In the genomic region with DNA sequence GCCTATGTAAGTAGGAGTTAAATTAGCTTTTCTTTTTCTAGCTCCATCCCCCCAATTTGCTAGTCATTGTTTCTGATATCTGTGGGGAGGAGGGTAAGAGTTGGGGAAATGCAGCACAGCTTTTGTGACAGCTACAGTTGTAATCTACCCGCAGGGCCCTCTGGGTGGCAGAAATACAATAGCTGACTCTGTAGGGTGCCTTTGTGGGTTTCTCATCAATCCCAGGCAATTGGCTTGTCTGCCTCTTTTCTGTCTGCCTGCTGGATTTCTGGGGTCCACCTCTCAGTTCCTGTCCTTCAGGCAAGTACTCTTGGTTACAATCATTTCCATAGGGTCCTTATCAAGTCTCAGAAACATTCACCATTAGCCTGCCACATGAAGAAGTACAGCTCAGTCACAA, we compare ENCODE assay signal across 1 cellular context.
A peak's percentile ranks its signal among the peaks of the same experiment; 100 is the strongest.
TF ChIP-seq lines count a peak whose summit lies in the region.

No MANE protein-coding gene starts in this region.

TF ChIP-seq in HEK293, 187 proteins besides CTCF, POLR2A, EP300 and RAD21:
- TF ChIP-seq ZNF335 (tag by site-specific recombination; conservative IDR thresholded peaks at IDR 0.05): peak; percentile 94
- TF ChIP-seq ZXDB (tag by site-specific recombination; IDR thresholded peaks at IDR 0.05): no peak
- TF ChIP-seq ZNF623 (tag by site-specific recombination; IDR thresholded peaks at IDR 0.05): no peak
- no peak for TF ChIP-seq ZNF792 (tag by site-specific recombination; IDR thresholded peaks at IDR 0.05)
- TF ChIP-seq BCL11B (tag by site-specific recombination; IDR thresholded peaks at IDR 0.05; ENCODE audit: low read depth): no peak
- TF ChIP-seq MYNN (tag by site-specific recombination; IDR thresholded peaks at IDR 0.05; ENCODE audit: borderline replicate concordance): no peak
- no peak for TF ChIP-seq ZEB2 (tag by site-specific recombination; IDR thresholded peaks at IDR 0.05)
- TF ChIP-seq GLIS1 (tag by site-specific recombination; IDR thresholded peaks at IDR 0.05): 0 out of 2 replicates have a peak, but pooled peaks have one; percentile 25
- TF ChIP-seq, protein P1, sequence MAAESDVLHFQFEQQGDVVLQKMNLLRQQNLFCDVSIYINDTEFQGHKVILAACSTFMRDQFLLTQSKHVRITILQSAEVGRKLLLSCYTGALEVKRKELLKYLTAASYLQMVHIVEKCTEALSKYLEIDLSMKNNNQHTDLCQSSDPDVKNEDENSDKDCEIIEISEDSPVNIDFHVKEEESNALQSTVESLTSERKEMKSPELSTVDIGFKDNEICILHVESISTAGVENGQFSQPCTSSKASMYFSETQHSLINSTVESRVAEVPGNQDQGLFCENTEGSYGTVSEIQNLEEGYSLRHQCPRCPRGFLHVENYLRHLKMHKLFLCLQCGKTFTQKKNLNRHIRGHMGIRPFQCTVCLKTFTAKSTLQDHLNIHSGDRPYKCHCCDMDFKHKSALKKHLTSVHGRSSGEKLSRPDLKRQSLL (tag by site-specific recombination; IDR thresholded peaks at IDR 0.05): no peak
- no peak for TF ChIP-seq ZNF138 (tag by site-specific recombination; IDR thresholded peaks at IDR 0.05; ENCODE audit: borderline replicate concordance)
- TF ChIP-seq, protein P2, sequence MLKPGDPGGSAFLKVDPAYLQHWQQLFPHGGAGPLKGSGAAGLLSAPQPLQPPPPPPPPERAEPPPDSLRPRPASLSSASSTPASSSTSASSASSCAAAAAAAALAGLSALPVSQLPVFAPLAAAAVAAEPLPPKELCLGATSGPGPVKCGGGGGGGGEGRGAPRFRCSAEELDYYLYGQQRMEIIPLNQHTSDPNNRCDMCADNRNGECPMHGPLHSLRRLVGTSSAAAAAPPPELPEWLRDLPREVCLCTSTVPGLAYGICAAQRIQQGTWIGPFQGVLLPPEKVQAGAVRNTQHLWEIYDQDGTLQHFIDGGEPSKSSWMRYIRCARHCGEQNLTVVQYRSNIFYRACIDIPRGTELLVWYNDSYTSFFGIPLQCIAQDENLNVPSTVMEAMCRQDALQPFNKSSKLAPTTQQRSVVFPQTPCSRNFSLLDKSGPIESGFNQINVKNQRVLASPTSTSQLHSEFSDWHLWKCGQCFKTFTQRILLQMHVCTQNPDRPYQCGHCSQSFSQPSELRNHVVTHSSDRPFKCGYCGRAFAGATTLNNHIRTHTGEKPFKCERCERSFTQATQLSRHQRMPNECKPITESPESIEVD (tag by site-specific recombination; IDR thresholded peaks at IDR 0.05): 0 out of 2 replicates have a peak, but pooled peaks have one; percentile 10
- TF ChIP-seq, protein P3, sequence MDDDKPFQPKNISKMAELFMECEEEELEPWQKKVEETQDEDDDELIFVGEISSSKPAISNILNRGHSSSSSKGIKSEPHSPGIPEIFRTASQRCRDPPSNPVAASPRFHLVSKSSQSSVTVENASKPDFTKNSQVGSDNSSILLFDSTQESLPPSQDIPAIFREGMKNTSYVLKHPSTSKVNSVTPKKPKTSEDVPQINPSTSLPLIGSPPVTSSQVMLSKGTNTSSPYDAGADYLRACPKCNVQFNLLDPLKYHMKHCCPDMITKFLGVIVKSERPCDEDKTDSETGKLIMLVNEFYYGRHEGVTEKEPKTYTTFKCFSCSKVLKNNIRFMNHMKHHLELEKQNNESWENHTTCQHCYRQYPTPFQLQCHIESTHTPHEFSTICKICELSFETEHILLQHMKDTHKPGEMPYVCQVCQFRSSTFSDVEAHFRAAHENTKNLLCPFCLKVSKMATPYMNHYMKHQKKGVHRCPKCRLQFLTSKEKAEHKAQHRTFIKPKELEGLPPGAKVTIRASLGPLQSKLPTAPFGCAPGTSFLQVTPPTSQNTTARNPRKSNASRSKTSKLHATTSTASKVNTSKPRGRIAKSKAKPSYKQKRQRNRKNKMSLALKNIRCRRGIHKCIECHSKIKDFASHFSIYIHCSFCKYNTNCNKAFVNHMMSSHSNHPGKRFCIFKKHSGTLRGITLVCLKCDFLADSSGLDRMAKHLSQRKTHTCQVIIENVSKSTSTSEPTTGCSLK (tag by site-specific recombination; IDR thresholded peaks at IDR 0.05): no peak
- TF ChIP-seq, protein P4, sequence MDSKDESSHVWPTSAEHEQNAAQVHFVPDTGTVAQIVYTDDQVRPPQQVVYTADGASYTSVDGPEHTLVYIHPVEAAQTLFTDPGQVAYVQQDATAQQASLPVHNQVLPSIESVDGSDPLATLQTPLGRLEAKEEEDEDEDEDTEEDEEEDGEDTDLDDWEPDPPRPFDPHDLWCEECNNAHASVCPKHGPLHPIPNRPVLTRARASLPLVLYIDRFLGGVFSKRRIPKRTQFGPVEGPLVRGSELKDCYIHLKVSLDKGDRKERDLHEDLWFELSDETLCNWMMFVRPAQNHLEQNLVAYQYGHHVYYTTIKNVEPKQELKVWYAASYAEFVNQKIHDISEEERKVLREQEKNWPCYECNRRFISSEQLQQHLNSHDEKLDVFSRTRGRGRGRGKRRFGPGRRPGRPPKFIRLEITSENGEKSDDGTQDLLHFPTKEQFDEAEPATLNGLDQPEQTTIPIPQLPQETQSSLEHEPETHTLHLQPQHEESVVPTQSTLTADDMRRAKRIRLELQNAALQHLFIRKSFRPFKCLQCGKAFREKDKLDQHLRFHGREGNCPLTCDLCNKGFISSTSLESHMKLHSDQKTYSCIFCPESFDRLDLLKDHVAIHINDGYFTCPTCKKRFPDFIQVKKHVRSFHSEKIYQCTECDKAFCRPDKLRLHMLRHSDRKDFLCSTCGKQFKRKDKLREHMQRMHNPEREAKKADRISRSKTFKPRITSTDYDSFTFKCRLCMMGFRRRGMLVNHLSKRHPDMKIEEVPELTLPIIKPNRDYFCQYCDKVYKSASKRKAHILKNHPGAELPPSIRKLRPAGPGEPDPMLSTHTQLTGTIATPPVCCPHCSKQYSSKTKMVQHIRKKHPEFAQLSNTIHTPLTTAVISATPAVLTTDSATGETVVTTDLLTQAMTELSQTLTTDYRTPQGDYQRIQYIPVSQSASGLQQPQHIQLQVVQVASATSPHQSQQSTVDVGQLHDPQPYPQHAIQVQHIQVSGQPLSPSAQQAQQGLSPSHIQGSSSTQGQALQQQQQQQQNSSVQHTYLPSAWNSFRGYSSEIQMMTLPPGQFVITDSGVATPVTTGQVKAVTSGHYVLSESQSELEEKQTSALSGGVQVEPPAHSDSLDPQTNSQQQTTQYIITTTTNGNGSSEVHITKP (tag by site-specific recombination; IDR thresholded peaks at IDR 0.05): no peak
- no peak for TF ChIP-seq ZNF544 (tag by site-specific recombination; IDR thresholded peaks at IDR 0.05)
- TF ChIP-seq ZNF341 (tag by site-specific recombination; IDR thresholded peaks at IDR 0.05; ENCODE audit: low read depth): peak; percentile 42
- peak; percentile 48 for TF ChIP-seq ZIC2 (tag by site-specific recombination; IDR thresholded peaks at IDR 0.05)
- TF ChIP-seq, protein P5, sequence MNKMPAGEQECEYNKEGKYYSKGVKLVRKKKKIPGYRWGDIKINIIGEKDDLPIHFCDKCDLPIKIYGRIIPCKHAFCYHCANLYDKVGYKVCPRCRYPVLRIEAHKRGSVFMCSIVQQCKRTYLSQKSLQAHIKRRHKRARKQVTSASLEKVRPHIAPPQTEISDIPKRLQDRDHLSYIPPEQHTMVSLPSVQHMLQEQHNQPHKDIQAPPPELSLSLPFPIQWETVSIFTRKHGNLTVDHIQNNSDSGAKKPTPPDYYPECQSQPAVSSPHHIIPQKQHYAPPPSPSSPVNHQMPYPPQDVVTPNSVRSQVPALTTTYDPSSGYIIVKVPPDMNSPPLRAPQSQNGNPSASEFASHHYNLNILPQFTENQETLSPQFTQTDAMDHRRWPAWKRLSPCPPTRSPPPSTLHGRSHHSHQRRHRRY (tag by site-specific recombination; IDR thresholded peaks at IDR 0.05): no peak
